8 cellular contexts compared by ENCODE assay signal in genomic region chr19:14031719-14032480, GRCh38. TPM values are rescaled to one million over a fixed set of nuclear protein-coding genes. Genes with fewer than 3 reads are reported as not detected.
DNase-seq lines count a peak whose midpoint lies in the region; ATAC-seq lines count a peak whose summit lies in the region.

IL27RA (plus strand) TSS chr19:14031762; CDS start chr19:14031873, 111 bp downstream.

- no peaks in the 10 kb centered on the region for H3K36me3 ChIP-seq in duodenal mucosa (ENCODE audit: control insufficient read depth in 1 of 2, insufficient read depth in 2 of 2, low read length in 2 of 2)

- H3K9me3 ChIP-seq in duodenal mucosa (ENCODE audit: control insufficient read depth in 1 of 2, low read length in 2 of 2), result no peaks in the 10 kb centered on the region

- peak within 1 kb of the TSS; percentile 67 to 78 for H3K9ac ChIP-seq in duodenal mucosa (ENCODE audit: low read depth in 1 of 2, low read length in 2 of 2)

- peak within 1 kb of the TSS; percentile 74 to 81 for H3K4me3 ChIP-seq in duodenal mucosa (ENCODE audit: low read depth in 1 of 2, low read length in 2 of 2)

- H3K27ac ChIP-seq in duodenal mucosa (ENCODE audit: low read depth, low read length), result peak within 1 kb of the TSS; percentile 73

- ATAC-seq in HG02610 (IDR thresholded peaks at IDR 0.05; ENCODE audit: unreplicated experiment) (peak; percentile 53), HG02840 (IDR thresholded peaks at IDR 0.05; ENCODE audit: low FRiP score, unreplicated experiment) (no peak)

- no peaks in the 10 kb centered on the region for H3K27me3 ChIP-seq in duodenal mucosa (ENCODE audit: control insufficient read depth in 1 of 2, insufficient read depth in 2 of 2, low read length in 2 of 2)

- DNase-seq in G401 (ENCODE audit: low spot score) (peak; percentile 59), NCI-H2227 (lab: John Stamatoyannopoulos, UW; ENCODE audit: unreplicated experiment) (peak; percentile 50), medulla oblongata (ENCODE audit: extremely low spot score) (peak; percentile 37)
- peak; percentile 59 to 61 for DNase-seq in activated CD4-positive, alpha-beta T cell treated with anti-CD3 and anti-CD28 coated beads, Interleukin-2, amount 50 U/mL, for 24 hours (ENCODE audit: low read depth in 1 of 2, low spot score in 1 of 2)
- DNase-seq in stimulated activated CD8-positive, alpha-beta memory T cell treated with anti-CD3 and anti-CD28 coated beads, Interleukin-15, amount 100 ng/mL, for 1 hour (ENCODE audit: low read depth), result peak; percentile 59

- in situ Hi-C loops in G401 (cut with HindIII; ENCODE audit: low sequenced_read_pairs), result no loop called here

- no peaks in the 10 kb centered on the region for H3K4me1 ChIP-seq in duodenal mucosa (ENCODE audit: control insufficient read depth in 1 of 2, insufficient read depth in 2 of 2, low read length in 2 of 2)

RNA-seq across cellular contexts. Expression of gene IL27RA, which starts in this region (rescaled TPM):
- 28.1 and 32.5 TPM in 2 replicates for total RNA-seq in G401 (2014; rRNA removed; shearing (Covaris generic))
